In genomic region chr10:88409236-88409635, GRCh38 we compare ENCODE assay signal across 17 cellular contexts.
DNase-seq lines count a peak whose midpoint lies in the region; ATAC-seq and TF ChIP-seq lines count a peak whose summit lies in the region.
"Had no signal": no experiment of that assay in that cellular context is flagged by ENCODE, and none has a peak within 500 bp of the region (broad histone marks: within the 10 kb centered on the region; RNA-seq: fewer than 3 reads in every experiment).

No MANE protein-coding gene starts in this region.

- H3K27ac Mint-ChIP-seq in stimulated activated effector memory CD8-positive, alpha-beta T cell treated with anti-CD3 and anti-CD28 coated beads, Interleukin-12 subunit alpha, Interleukin-12 subunit beta, amount 100 ng/mL, for 72 hours = no peak overlapping the region
- H3K27ac Mint-ChIP-seq in T-helper 17 cell = no peak overlapping the region
- H3K27ac Mint-ChIP-seq: H9 had no signal

- H3K27me3 ChIP-seq in spleen (replicated peaks in 1 of 7) = no peaks in the 10 kb centered on the region
- H3K27me3 ChIP-seq: MG63 had no signal

- intact Hi-C loops in spleen (cut with DNase I; ENCODE audit: low total_unique reads) = no loop called here

- H3K9me3 ChIP-seq in spleen (no peaks in the 10 kb centered on the region), T-helper 17 cell (ENCODE audit: control insufficient read depth, low read length, poor library complexity, severe bottlenecking) (no peaks in the 10 kb centered on the region)
- H3K9me3 ChIP-seq: MG63 had no signal

- peaks cover 0 to 16% (median 0%) of the 10 kb centered on the region in 6 donors for H3K4me1 ChIP-seq in spleen

- no peaks in the 10 kb centered on the region for H3K36me3 ChIP-seq in spleen
- H3K36me3 ChIP-seq: MG63 had no signal

- ATAC-seq in activated T-cell treated with anti-CD3 and anti-CD28 coated beads, Interleukin-2, amount 50 U/mL, for 4 hours = peak; percentile 90 to 94
- ATAC-seq in HG02938 (IDR thresholded peaks at IDR 0.05; ENCODE audit: unreplicated experiment) (peak; percentile 74), SK-N-SH treated with all-trans-retinoic acid at 6 μM for 48 hours (peak; percentile 19; the same call in 1 of the 3 replicates), T-helper 17 cell (no peak)
- ATAC-seq in stimulated activated effector memory CD8-positive, alpha-beta T cell treated with anti-CD3 and anti-CD28 coated beads, Interleukin-12 subunit alpha, Interleukin-12 subunit beta, amount 100 ng/mL, for 72 hours = peak; percentile 90

- no peaks in the 10 kb centered on the region for H3K27me3 Mint-ChIP-seq in activated T-cell treated with anti-CD3 and anti-CD28 coated beads, Interleukin-2, amount 50 U/mL, for 4 hours (ENCODE audit: low read depth)
- H3K27me3 Mint-ChIP-seq in T-helper 17 cell = no peaks in the 10 kb centered on the region

- no peak overlapping the region for H3K27ac ChIP-seq in spleen
- H3K27ac ChIP-seq: epithelial cell of prostate had no signal

- no peak for DNase-seq in activated T-cell treated with anti-CD3 and anti-CD28 coated beads, Interleukin-2, amount 50 U/mL, for 4 hours
- DNase-seq in activated T-cell treated with anti-CD3 and anti-CD28 coated beads for 4 hours (no peak), spleen (no peak), T-helper 17 cell (no peak)
- DNase-seq in stimulated activated effector memory CD8-positive, alpha-beta T cell treated with anti-CD3 and anti-CD28 coated beads, Interleukin-12 subunit alpha, Interleukin-12 subunit beta, amount 100 ng/mL, for 72 hours (ENCODE audit: low spot score in 2 of 2) = no peak
- no peak for DNase-seq in stimulated activated naive CD4-positive, alpha-beta T cell (lab: John Stamatoyannopoulos, UW)
- DNase-seq: amniotic stem cell; GF-D8; H9; head of caudate nucleus; MG63; NCI-H774; stimulated activated CD4-positive, alpha-beta T cell treated with anti-CD3 and anti-CD28 coated beads, Interleukin-4, amount 100 ng/mL, for 24 hours; trophoblast cell had no signal

- no peak overlapping the region for H3K4me3 ChIP-seq in spleen
- H3K4me3 ChIP-seq: MG63 had no signal

- no peaks in the 10 kb centered on the region for H3K4me1 Mint-ChIP-seq in activated T-cell treated with anti-CD3 and anti-CD28 coated beads, Interleukin-2, amount 50 U/mL, for 4 hours (ENCODE audit: low read depth)
- H3K4me1 Mint-ChIP-seq in stimulated activated effector memory CD8-positive, alpha-beta T cell treated with anti-CD3 and anti-CD28 coated beads, Interleukin-12 subunit alpha, Interleukin-12 subunit beta, amount 100 ng/mL, for 72 hours = no peaks in the 10 kb centered on the region
- no peaks in the 10 kb centered on the region for H3K4me1 Mint-ChIP-seq in T-helper 17 cell
- H3K4me1 Mint-ChIP-seq: H9 had no signal

- no peaks in the 10 kb centered on the region for H3K36me3 Mint-ChIP-seq in activated T-cell treated with anti-CD3 and anti-CD28 coated beads, Interleukin-2, amount 50 U/mL, for 4 hours (ENCODE audit: insufficient read depth)
- no peaks in the 10 kb centered on the region for H3K36me3 Mint-ChIP-seq in stimulated activated effector memory CD8-positive, alpha-beta T cell treated with anti-CD3 and anti-CD28 coated beads, Interleukin-12 subunit alpha, Interleukin-12 subunit beta, amount 100 ng/mL, for 72 hours
- no peaks in the 10 kb centered on the region for H3K36me3 Mint-ChIP-seq in T-helper 17 cell (ENCODE audit: low read depth)

- H3K4me3 Mint-ChIP-seq in activated T-cell treated with anti-CD3 and anti-CD28 coated beads, Interleukin-2, amount 50 U/mL, for 4 hours = no peak overlapping the region
- H3K4me3 Mint-ChIP-seq in stimulated activated effector memory CD8-positive, alpha-beta T cell treated with anti-CD3 and anti-CD28 coated beads, Interleukin-12 subunit alpha, Interleukin-12 subunit beta, amount 100 ng/mL, for 72 hours = no peak overlapping the region
- H3K4me3 Mint-ChIP-seq in T-helper 17 cell = no peak overlapping the region
- H3K4me3 Mint-ChIP-seq: H9 had no signal

- WGBS in spleen, 5 donors = 78 to 84% (median 82%) methylated on average over 2 of the region's 2 CpGs

- TF ChIP-seq CTCF in spleen (IDR thresholded peaks at IDR 0.05 in 8 of 11, conservative IDR thresholded peaks at IDR 0.05 in 3 of 11) = no peak

- no peak for TF ChIP-seq POLR2A in spleen (IDR thresholded peaks at IDR 0.05)

- H3K9me3 Mint-ChIP-seq in activated T-cell treated with anti-CD3 and anti-CD28 coated beads, Interleukin-2, amount 50 U/mL, for 4 hours = peaks cover 9% of the 10 kb centered on the region
- H3K9me3 Mint-ChIP-seq in stimulated activated effector memory CD8-positive, alpha-beta T cell treated with anti-CD3 and anti-CD28 coated beads, Interleukin-12 subunit alpha, Interleukin-12 subunit beta, amount 100 ng/mL, for 72 hours = no peaks in the 10 kb centered on the region
- H3K9me3 Mint-ChIP-seq: H9 had no signal

TF ChIP-seq in SK-N-SH treated with all-trans-retinoic acid at 6 μM for 48 hours, 23 proteins besides CTCF, POLR2A, EP300 and RAD21:
- TF ChIP-seq ISL1 (CRISPR knock-in tag; IDR thresholded peaks at IDR 0.05) = 0 out of 2 replicates have a peak, but pooled peaks have one; percentile 51
- no peak for TF ChIP-seq ARNTL (CRISPR knock-in tag; IDR thresholded peaks at IDR 0.05; ENCODE audit: borderline replicate concordance, low read depth)
TF ChIP-seq in SK-N-SH treated with all-trans-retinoic acid at 6 μM for 48 hours: peak in this region for 1.
